6 cellular contexts compared by ENCODE assay signal in genomic region chr12:61920230-61920629, GRCh38.
"Had no signal": no experiment of that assay in that cellular context is flagged by ENCODE, and none has a peak within 500 bp of the region (broad histone marks: within the 10 kb centered on the region; RNA-seq: fewer than 3 reads in every experiment).

No MANE protein-coding gene starts in this region.

- DNase-seq: GDM1 had no signal

- FAIRE-seq: GM12878, GM12891, GM12892, GM18507, GM19239 had no signal

- H3K4me3 ChIP-seq: GM12878 had no signal

- ATAC-seq: GM12878 had no signal
